Comparison of ENCODE assay signal across 9 cellular contexts in genomic region chr19:14337510-14337909, GRCh38. TPM values are rescaled to one million over a fixed set of nuclear protein-coding genes. Genes with fewer than 3 reads are reported as not detected.
A peak's percentile ranks its signal among the peaks of the same experiment; 100 is the strongest.
DNase-seq lines count a peak whose midpoint lies in the region; ATAC-seq and TF ChIP-seq lines count a peak whose summit lies in the region.
"Had no signal": no experiment of that assay in that cellular context is flagged by ENCODE, and none has a peak within 500 bp of the region (broad histone marks: within the 10 kb centered on the region; RNA-seq: fewer than 3 reads in every experiment).

No MANE protein-coding gene starts in this region.

- TF ChIP-seq POLR2A in sigmoid colon (IDR thresholded peaks at IDR 0.05), result no peak

- no peak overlapping the region for H3K4me3 ChIP-seq in MG63
- no peak overlapping the region for H3K4me3 ChIP-seq in left lung
- no peak overlapping the region for H3K4me3 ChIP-seq in coronary artery
- no peak overlapping the region for H3K4me3 ChIP-seq in sigmoid colon

- H3K36me3 ChIP-seq in MG63, result no peaks in the 10 kb centered on the region
- H3K36me3 ChIP-seq in left lung, result no peaks in the 10 kb centered on the region
- no peaks in the 10 kb centered on the region for H3K36me3 ChIP-seq in sigmoid colon

- no peaks in the 10 kb centered on the region for H3K9me3 ChIP-seq in MG63
- H3K9me3 ChIP-seq in left lung, result peaks cover 0 to 2% of the 10 kb centered on the region in 2 donors
- no peaks in the 10 kb centered on the region for H3K9me3 ChIP-seq in sigmoid colon

- 25 to 61% methylated on average over 13 of the region's 13 CpGs for WGBS in sigmoid colon, 2 donors

- intact Hi-C loops in left lung (cut with DNase I) (no loop called here), sigmoid colon (cut with DNase I) (no loop called here)

- no peak for TF ChIP-seq CTCF in left lung (IDR thresholded peaks at IDR 0.05)
- no peak for TF ChIP-seq CTCF in coronary artery (IDR thresholded peaks at IDR 0.05)
- no peak for TF ChIP-seq CTCF in sigmoid colon (IDR thresholded peaks at IDR 0.05)

- no peak overlapping the region for H3K27ac ChIP-seq in left lung
- no peak overlapping the region for H3K27ac ChIP-seq in coronary artery
- no peak overlapping the region for H3K27ac ChIP-seq in sigmoid colon

- no peaks in the 10 kb centered on the region for H3K27me3 ChIP-seq in MG63
- H3K27me3 ChIP-seq in left lung, result peaks cover 0 to 8% of the 10 kb centered on the region in 2 donors
- H3K27me3 ChIP-seq in sigmoid colon, result peaks cover 0 to 5% (median 0%) of the 10 kb centered on the region in 3 donors

- H3K4me1 ChIP-seq in left lung (no peaks in the 10 kb centered on the region), sigmoid colon (peaks cover 0 to 7% (median 6%) of the 10 kb centered on the region in 4 donors)

- DNase-seq in DMS114 treated with DMSO at 0.1 percent for 48 hours (lab: John Stamatoyannopoulos, UW; ENCODE audit: unreplicated experiment) (peak; percentile 34), MG63 (peak; percentile 45), left lung (no peak), coronary artery (ENCODE audit: low spot score) (no peak), sigmoid colon (no peak)
- DNase-seq in activated CD4-positive, alpha-beta T cell treated with anti-CD3 and anti-CD28 coated beads, Interleukin-2, amount 50 U/mL, for 1 hour, result peak; percentile 43

- ATAC-seq in left lung, result peak; percentile 35
- no peak for ATAC-seq in HG03469 (IDR thresholded peaks at IDR 0.05; ENCODE audit: unreplicated experiment)
- ATAC-seq in GM21381 (IDR thresholded peaks at IDR 0.05; ENCODE audit: unreplicated experiment), result no peak
- ATAC-seq: activated naive CD4-positive, alpha-beta T cell treated with anti-CD3 and anti-CD28 coated beads, Interleukin-2, amount 50 U/mL, for 72 hours had no signal

- no peak for TF ChIP-seq EP300 in sigmoid colon (IDR thresholded peaks at IDR 0.05)

RNA-seq across cellular contexts. Expression of gene ADGRE5, which starts 43.7 kb away (rescaled TPM):
- 37.5 and 56.7 TPM in 2 replicates for total RNA-seq in MG63 (2014; rRNA removed; shearing (Covaris generic); ENCODE audit: low replicate concordance)
- total RNA-seq in left lung (100 to 1,000 TPM; 173 to 237 TPM), sigmoid colon (10 to 100 TPM; 23.7 to 63.1 (median 34.1) TPM)
- 100 to 1,000 TPM in 1 of 3 donors, 10 to 100 TPM in 2; 12.0 to 111 (median 29.8) TPM for polyA plus RNA-seq in sigmoid colon

Comparison
In these comparisons a context has a peak if more than half of its experiments do, and no peak if none do; other contexts are left out.
1. DNase-seq: peak in DMS114 treated with DMSO at 0.1 percent for 48 hours (single experiment), MG63 (single experiment) and activated CD4-positive, alpha-beta T cell treated with anti-CD3 and anti-CD28 coated beads, Interleukin-2, amount 50 U/mL, for 1 hour (single experiment); none in left lung (0 of 2), coronary artery (single experiment) and sigmoid colon (single experiment).